8 cellular contexts compared by ENCODE assay signal in genomic region chr1:151768351-151769066, GRCh38. TPM values are rescaled to one million over a fixed set of nuclear protein-coding genes. Genes with fewer than 3 reads are reported as not detected.
"Had no signal": no experiment of that assay in that cellular context is flagged by ENCODE, and none has a peak within 500 bp of the region (broad histone marks: within the 10 kb centered on the region; RNA-seq: fewer than 3 reads in every experiment).

No MANE protein-coding gene starts in this region.

RNA-seq across cellular contexts. Expression of gene LINGO4, which starts 36.7 kb away (rescaled TPM):
- total RNA-seq: dermis blood vessel endothelial cell, esophagus muscularis mucosa, fibroblast of villous mesenchyme, thoracic aorta had no signal

RNA-seq across cellular contexts. Expression of gene RIIAD1, which starts 47.2 kb away (rescaled TPM):
- total RNA-seq: activated naive CD4-positive, alpha-beta T cell treated with anti-CD3 and anti-CD28 coated beads, Interleukin-2, amount 50 U/mL, for 72 hours; dermis blood vessel endothelial cell; fibroblast of villous mesenchyme; right atrium auricular region; stomach; thoracic aorta had no signal

RNA-seq across cellular contexts. Expression of gene CELF3, which starts 51.9 kb away (rescaled TPM):
- total RNA-seq: activated naive CD4-positive, alpha-beta T cell treated with anti-CD3 and anti-CD28 coated beads, Interleukin-2, amount 50 U/mL, for 72 hours; dermis blood vessel endothelial cell; fibroblast of villous mesenchyme; left ventricle myocardium inferior; right atrium auricular region; thoracic aorta had no signal
